ENCODE assay signal across 20 cellular contexts in genomic region chr15:25609371-25609770, GRCh38.
"Had no signal": no experiment of that assay in that cellular context is flagged by ENCODE, and none has a peak within 500 bp of the region (broad histone marks: within the 10 kb centered on the region; RNA-seq: fewer than 3 reads in every experiment).

No MANE protein-coding gene starts in this region.

- H3K9me3 ChIP-seq: SJSA1 had no signal

- H3K27me3 ChIP-seq: SJSA1 had no signal

- H3K36me3 ChIP-seq: SJSA1 had no signal

- H3K4me1 ChIP-seq: SJSA1 had no signal

- H3K27ac ChIP-seq: SJSA1, SK-N-MC had no signal

- H3K4me3 ChIP-seq: SJSA1, SK-N-MC had no signal

- DNase-seq: KBM-7, MV-4-11, NCI-H1048, NCI-H1105, NCI-H1417, NCI-H1436 treated with DMSO at 0.1 percent for 48 hours, NCI-H1694, NCI-H187 treated with DMSO at 0.1 percent for 48 hours, NCI-H2029 treated with DMSO at 0.1 percent for 48 hours, NCI-H2171 treated with DMSO at 0.1 percent for 48 hours, NCI-H345, NCI-H446 treated with DMSO at 0.1 percent for 48 hours, NCI-H510A treated with DMSO at 0.1 percent for 48 hours, NCI-H526, NCI-H82, Right ventricle myocardium superior, RPMI8226, SIG-M5 had no signal
